ENCODE assay signal across 23 cellular contexts in genomic region chr15:24777307-24777706, GRCh38.
"Had no signal": no experiment of that assay in that cellular context is flagged by ENCODE, and none has a peak within 500 bp of the region (broad histone marks: within the 10 kb centered on the region; RNA-seq: fewer than 3 reads in every experiment).

No MANE protein-coding gene starts in this region.

- H3K27me3 ChIP-seq: colonic mucosa, esophagus squamous epithelium, foreskin keratinocyte had no signal

- H3K4me3 ChIP-seq: colonic mucosa, coronary artery, dorsolateral prefrontal cortex, esophagus muscularis mucosa, esophagus squamous epithelium, gastrocnemius medialis, gastroesophageal sphincter, heart left ventricle, heart right ventricle had no signal

- H3K9me3 ChIP-seq: colonic mucosa had no signal

- H3K27ac ChIP-seq: colonic mucosa, coronary artery, dorsolateral prefrontal cortex, epithelial cell of prostate, esophagus muscularis mucosa, esophagus squamous epithelium, foreskin keratinocyte, gastrocnemius medialis, gastroesophageal sphincter, heart left ventricle, heart right ventricle had no signal

- DNase-seq: colonic mucosa; cortex of kidney; dermis blood vessel endothelial cell; dorsolateral prefrontal cortex; effector CD4-positive, alpha-beta T cell; effector CD8-positive, alpha-beta T cell; effector memory CD4-positive, alpha-beta T cell; effector memory CD8-positive, alpha-beta T cell; endodermal cell; erythroblast; esophagus squamous epithelium; foreskin fibroblast; foreskin keratinocyte; foreskin melanocyte; gastrocnemius medialis; glutamatergic neuron; head of caudate nucleus; heart left ventricle; heart right ventricle had no signal

- H3K36me3 ChIP-seq: colonic mucosa, esophagus muscularis mucosa, esophagus squamous epithelium, gastrocnemius medialis, gastroesophageal sphincter, heart left ventricle, heart right ventricle had no signal
